35 cellular contexts compared by ENCODE assay signal in genomic region chr13:46498650-46499049, GRCh38.
"Had no signal": no experiment of that assay in that cellular context is flagged by ENCODE, and none has a peak within 500 bp of the region (broad histone marks: within the 10 kb centered on the region; RNA-seq: fewer than 3 reads in every experiment).

No MANE protein-coding gene starts in this region.

- H3K4me3 ChIP-seq: MG63 had no signal

- H3K27me3 ChIP-seq: MG63 had no signal

- H3K27ac ChIP-seq: KMS-11 had no signal

- DNase-seq: Karpas-422, Kasumi-1, KBM-7, KG1, MG63, MM.1S, MV-4-11, NCI-H1048, NCI-H1092, NCI-H1092 treated with DMSO at 0.1 percent for 48 hours, NCI-H1105, NCI-H1105 treated with DMSO at 0.1 percent for 48 hours, NCI-H1417, NCI-H1417 treated with DMSO at 0.1 percent for 48 hours, NCI-H1436, NCI-H1436 treated with DMSO at 0.1 percent for 48 hours, NCI-H146, NCI-H1694, NCI-H1694 treated with DMSO at 0.1 percent for 48 hours, NCI-H187, NCI-H187 treated with DMSO at 0.1 percent for 48 hours, NCI-H1930, NCI-H2029, NCI-H2029 treated with DMSO at 0.1 percent for 48 hours, NCI-H2081, NCI-H2081 treated with DMSO at 0.1 percent for 48 hours, NCI-H2107, NCI-H2171, NCI-H2171 treated with DMSO at 0.1 percent for 48 hours, NCI-H2227 treated with DMSO at 0.1 percent for 48 hours, NCI-H226, NCI-H345, NCI-H446, NCI-H446 treated with DMSO at 0.1 percent for 48 hours had no signal

- H3K9me3 ChIP-seq: MG63 had no signal

- H3K36me3 ChIP-seq: MG63 had no signal
